ENCODE assay signal across 20 cellular contexts in genomic region chr5:111945535-111945934, GRCh38.
"Had no signal": no experiment of that assay in that cellular context is flagged by ENCODE, and none has a peak within 500 bp of the region (broad histone marks: within the 10 kb centered on the region; RNA-seq: fewer than 3 reads in every experiment).

No MANE protein-coding gene starts in this region.

- H3K4me3 ChIP-seq: colonic mucosa, heart right ventricle, left ventricle myocardium inferior, prostate gland, right atrium auricular region, skin epidermis, transverse colon, vagina had no signal

- H3K27me3 ChIP-seq: colonic mucosa, heart right ventricle, right atrium auricular region, transverse colon, vagina had no signal

- H3K9me3 ChIP-seq: colonic mucosa, heart right ventricle, left ventricle myocardium inferior, prostate gland, right atrium auricular region, transverse colon, vagina had no signal

- DNase-seq: activated B cell treated with CpG ODN at 0.5 μM for 24 hours; activated CD4-positive, alpha-beta T cell treated with anti-CD3 and anti-CD28 coated beads for 4 hours; activated CD8-positive, alpha-beta T cell treated with anti-CD3 and anti-CD28 coated beads for 36 hours; activated naive CD4-positive, alpha-beta T cell treated with anti-CD3 and anti-CD28 coated beads for 36 hours; activated naive CD8-positive, alpha-beta T cell treated with anti-CD3 and anti-CD28 coated beads, Interleukin-2, amount 50 U/mL, for 24 hours; activated T-cell treated with anti-CD3 and anti-CD28 coated beads, Interleukin-2, amount 50 U/mL, for 1 hour; caudate nucleus; colonic mucosa; erythroblast; heart right ventricle; kidney glomerular epithelial cell; left ventricle myocardium inferior; mammary epithelial cell; naive B cell; SW 1271; transverse colon had no signal

- H3K27ac ChIP-seq: colonic mucosa, heart right ventricle, left ventricle myocardium inferior, prostate gland, right atrium auricular region, transverse colon, vagina had no signal

- H3K36me3 ChIP-seq: colonic mucosa, heart right ventricle, left ventricle myocardium inferior, prostate gland, right atrium auricular region, transverse colon, vagina had no signal

- H3K4me1 ChIP-seq: colonic mucosa, left ventricle myocardium inferior, prostate gland, transverse colon, vagina had no signal

- ATAC-seq: activated CD8-positive, alpha-beta T cell treated with anti-CD3 and anti-CD28 coated beads for 36 hours; activated naive CD8-positive, alpha-beta T cell treated with anti-CD3 and anti-CD28 coated beads, Interleukin-2, amount 50 U/mL, for 24 hours; heart right ventricle had no signal
